19 cellular contexts compared by ENCODE assay signal in the genomic region with DNA sequence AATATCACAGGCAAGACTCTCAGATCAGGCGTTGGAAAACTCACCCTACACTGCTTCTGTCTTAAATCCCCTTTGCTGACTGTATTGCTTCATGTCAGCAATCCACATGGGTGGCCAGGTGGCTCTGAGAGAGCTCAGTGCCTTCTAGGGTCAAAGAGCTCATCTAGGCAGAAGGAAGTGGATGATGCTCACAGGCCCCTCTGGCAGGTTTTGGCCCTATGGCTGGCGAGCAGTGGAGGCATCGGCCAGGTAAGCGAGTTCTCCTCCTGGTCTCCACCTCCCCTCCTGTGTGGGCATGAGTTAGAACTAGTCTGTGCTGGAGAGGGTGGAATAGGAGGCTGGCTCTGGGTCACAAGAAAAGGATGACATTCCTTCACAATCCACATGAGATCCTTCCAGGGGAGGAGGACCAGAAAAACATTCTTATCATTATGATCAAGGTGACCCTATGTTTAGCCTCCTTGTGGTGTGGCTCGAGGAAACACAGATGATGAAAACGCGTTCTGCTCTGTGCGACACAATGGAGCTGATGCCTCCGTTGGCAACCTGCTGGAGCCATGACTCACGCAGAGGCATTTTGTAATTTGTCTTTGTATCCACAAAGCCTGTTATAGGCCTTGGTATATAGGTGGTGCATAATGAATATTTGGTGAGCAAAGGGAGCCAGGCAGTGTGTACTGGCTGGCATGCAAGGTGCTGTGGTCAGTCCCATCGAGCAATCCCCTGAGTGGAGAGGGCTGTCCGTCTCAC.
"Had no signal": no experiment of that assay in that cellular context is flagged by ENCODE, and none has a peak within 500 bp of the region (broad histone marks: within the 10 kb centered on the region; RNA-seq: fewer than 3 reads in every experiment).

No MANE protein-coding gene starts in this region.

- H3K27ac Mint-ChIP-seq: activated CD4-positive, alpha-beta memory T cell treated with anti-CD3 and anti-CD28 coated beads for 36 hours; activated naive CD4-positive, alpha-beta T cell treated with anti-CD3 and anti-CD28 coated beads, Interleukin-2, amount 50 U/mL, for 72 hours; memory B cell; nephron; stimulated activated naive CD8-positive, alpha-beta T cell treated with anti-CD3 and anti-CD28 coated beads, Interleukin-15, amount 100 ng/mL, for 72 hours had no signal

- H3K27ac ChIP-seq: esophagus muscularis mucosa, foreskin keratinocyte, pancreas, thoracic aorta, uterus had no signal

- DNase-seq: activated CD4-positive, alpha-beta memory T cell treated with anti-CD3 and anti-CD28 coated beads for 36 hours; activated CD4-positive, alpha-beta T cell treated with anti-CD3 and anti-CD28 coated beads for 1 hour; activated effector memory CD4-positive, alpha-beta T cell treated with anti-CD3 and anti-CD28 coated beads, Interleukin-2, amount 50 U/mL, for 16 hours; activated T-cell treated with anti-CD3 and anti-CD28 coated beads, Interleukin-2, amount 50 U/mL, for 4 hours; amygdala; dermis blood vessel endothelial cell; foreskin keratinocyte; head of caudate nucleus; pancreas; stimulated activated CD4-positive, alpha-beta T cell treated with anti-CD3 and anti-CD28 coated beads, Interleukin-15, amount 100 ng/mL, for 24 hours; stimulated activated CD4-positive, alpha-beta T cell treated with anti-CD3 and anti-CD28 coated beads, Interleukin-4, amount 100 ng/mL, for 24 hours; stimulated activated naive CD8-positive, alpha-beta T cell treated with anti-CD3 and anti-CD28 coated beads, Interleukin-15, amount 100 ng/mL, for 72 hours; T1000; uterus had no signal

- H3K9me3 ChIP-seq: esophagus muscularis mucosa, pancreas, thoracic aorta, uterus had no signal

- ATAC-seq: activated naive CD4-positive, alpha-beta T cell treated with anti-CD3 and anti-CD28 coated beads, Interleukin-2, amount 50 U/mL, for 72 hours; activated T-cell treated with anti-CD3 and anti-CD28 coated beads, Interleukin-2, amount 50 U/mL, for 4 hours; foreskin keratinocyte; pancreas; stimulated activated naive CD8-positive, alpha-beta T cell treated with anti-CD3 and anti-CD28 coated beads, Interleukin-15, amount 100 ng/mL, for 72 hours had no signal

- H3K4me3 Mint-ChIP-seq: activated CD4-positive, alpha-beta memory T cell treated with anti-CD3 and anti-CD28 coated beads for 36 hours; activated T-cell treated with anti-CD3 and anti-CD28 coated beads, Interleukin-2, amount 50 U/mL, for 4 hours; memory B cell; nephron; stimulated activated naive CD8-positive, alpha-beta T cell treated with anti-CD3 and anti-CD28 coated beads, Interleukin-15, amount 100 ng/mL, for 72 hours had no signal

- H3K36me3 Mint-ChIP-seq: activated CD4-positive, alpha-beta memory T cell treated with anti-CD3 and anti-CD28 coated beads for 36 hours; activated naive CD4-positive, alpha-beta T cell treated with anti-CD3 and anti-CD28 coated beads, Interleukin-2, amount 50 U/mL, for 72 hours; memory B cell had no signal

- H3K9me3 Mint-ChIP-seq: activated CD4-positive, alpha-beta memory T cell treated with anti-CD3 and anti-CD28 coated beads for 36 hours; activated naive CD4-positive, alpha-beta T cell treated with anti-CD3 and anti-CD28 coated beads, Interleukin-2, amount 50 U/mL, for 72 hours; activated T-cell treated with anti-CD3 and anti-CD28 coated beads, Interleukin-2, amount 50 U/mL, for 4 hours; memory B cell; nephron; stimulated activated naive CD8-positive, alpha-beta T cell treated with anti-CD3 and anti-CD28 coated beads, Interleukin-15, amount 100 ng/mL, for 72 hours had no signal

- H3K27me3 ChIP-seq: esophagus muscularis mucosa, foreskin keratinocyte, pancreas, uterus had no signal

- H3K27me3 Mint-ChIP-seq: activated CD4-positive, alpha-beta memory T cell treated with anti-CD3 and anti-CD28 coated beads for 36 hours; stimulated activated naive CD8-positive, alpha-beta T cell treated with anti-CD3 and anti-CD28 coated beads, Interleukin-15, amount 100 ng/mL, for 72 hours had no signal

- FAIRE-seq: pancreas had no signal

- H3K4me3 ChIP-seq: esophagus muscularis mucosa, pancreas, thoracic aorta, uterus had no signal

- H3K4me1 ChIP-seq: pancreas, uterus had no signal
